In genomic region chr6:157223021-157223430, GRCh38 we compare ENCODE assay signal across 12 cellular contexts.
A peak's percentile ranks its signal among the peaks of the same experiment; 100 is the strongest.
DNase-seq lines count a peak whose midpoint lies in the region; ATAC-seq and TF ChIP-seq lines count a peak whose summit lies in the region.
"Had no signal": no experiment of that assay in that cellular context is flagged by ENCODE, and none has a peak within 500 bp of the region (broad histone marks: within the 10 kb centered on the region; RNA-seq: fewer than 3 reads in every experiment).

No MANE protein-coding gene starts in this region.

- H3K9me3 ChIP-seq in vagina: no peaks in the 10 kb centered on the region
- H3K9me3 ChIP-seq: MG63, suprapubic skin had no signal

- H3K4me1 Mint-ChIP-seq in activated T-helper 17 cell treated with anti-CD3 and anti-CD28 coated beads, Interleukin-2, amount 50 U/mL, for 72 hours: peaks cover 35% of the 10 kb centered on the region

- peak overlapping the region; percentile 92 for H3K27ac Mint-ChIP-seq in activated T-helper 17 cell treated with anti-CD3 and anti-CD28 coated beads, Interleukin-2, amount 50 U/mL, for 72 hours

- H3K4me1 ChIP-seq in vagina: peaks cover 7% of the 10 kb centered on the region

- TF ChIP-seq POLR2A in vagina (IDR thresholded peaks at IDR 0.05): no peak

- H3K27ac ChIP-seq in vagina: no peak overlapping the region
- H3K27ac ChIP-seq: foreskin keratinocyte, suprapubic skin had no signal

- intact Hi-C loops in vagina (cut with DNase I): no loop called here

- H3K36me3 ChIP-seq in vagina: no peaks in the 10 kb centered on the region
- H3K36me3 ChIP-seq: MG63, suprapubic skin had no signal

- H3K4me3 ChIP-seq in vagina: no peak overlapping the region
- H3K4me3 ChIP-seq: MG63, suprapubic skin had no signal

- ATAC-seq in activated T-helper 17 cell treated with anti-CD3 and anti-CD28 coated beads, Interleukin-2, amount 50 U/mL, for 72 hours (replicated peaks): no peak
- ATAC-seq in HG02870 (IDR thresholded peaks at IDR 0.05; ENCODE audit: unreplicated experiment): no peak
- no peak for ATAC-seq in GM21447 (IDR thresholded peaks at IDR 0.05; ENCODE audit: unreplicated experiment)
- ATAC-seq: foreskin keratinocyte had no signal

- H3K4me3 Mint-ChIP-seq in activated T-helper 17 cell treated with anti-CD3 and anti-CD28 coated beads, Interleukin-2, amount 50 U/mL, for 72 hours: peak overlapping the region; percentile 74

- H3K9me3 Mint-ChIP-seq in activated T-helper 17 cell treated with anti-CD3 and anti-CD28 coated beads, Interleukin-2, amount 50 U/mL, for 72 hours: no peaks in the 10 kb centered on the region

- H3K36me3 Mint-ChIP-seq in activated T-helper 17 cell treated with anti-CD3 and anti-CD28 coated beads, Interleukin-2, amount 50 U/mL, for 72 hours (ENCODE audit: low read depth): no peaks in the 10 kb centered on the region

- no peak for TF ChIP-seq CTCF in vagina (IDR thresholded peaks at IDR 0.05)

- DNase-seq in stimulated activated CD4-positive, alpha-beta T cell treated with anti-CD3 and anti-CD28 coated beads, Interleukin-4, amount 100 ng/mL, for 24 hours: peak; percentile 3
- DNase-seq in stimulated activated CD4-positive, alpha-beta T cell treated with anti-CD3 and anti-CD28 coated beads, Interleukin-4, amount 100 ng/mL, for 4 hours: no peak
- DNase-seq in KG1 (lab: John Stamatoyannopoulos, UW): peak; percentile 9
- peak; percentile 80 to 84 for DNase-seq in vagina (ENCODE audit: extremely low spot score in 2 of 2)
- DNase-seq in 8988T: no peak
- DNase-seq: cerebellar nuclear complex, foreskin keratinocyte, MG63 had no signal

- H3K27me3 ChIP-seq in vagina: no peaks in the 10 kb centered on the region
- H3K27me3 ChIP-seq: foreskin keratinocyte, MG63, suprapubic skin had no signal

- H3K27me3 Mint-ChIP-seq in activated T-helper 17 cell treated with anti-CD3 and anti-CD28 coated beads, Interleukin-2, amount 50 U/mL, for 72 hours: no peaks in the 10 kb centered on the region

Comparison
In these comparisons a context has a peak if more than half of its experiments do, and no peak if none do; other contexts are left out.
1. DNase-seq: peak in stimulated activated CD4-positive, alpha-beta T cell treated with anti-CD3 and anti-CD28 coated beads, Interleukin-4, amount 100 ng/mL, for 24 hours (single experiment), KG1 (single experiment) and vagina (2 of 2); none in stimulated activated CD4-positive, alpha-beta T cell treated with anti-CD3 and anti-CD28 coated beads, Interleukin-4, amount 100 ng/mL, for 4 hours (0 of 2) and 8988T (single experiment).